1 cellular context compared by ENCODE assay signal in the genomic region with DNA sequence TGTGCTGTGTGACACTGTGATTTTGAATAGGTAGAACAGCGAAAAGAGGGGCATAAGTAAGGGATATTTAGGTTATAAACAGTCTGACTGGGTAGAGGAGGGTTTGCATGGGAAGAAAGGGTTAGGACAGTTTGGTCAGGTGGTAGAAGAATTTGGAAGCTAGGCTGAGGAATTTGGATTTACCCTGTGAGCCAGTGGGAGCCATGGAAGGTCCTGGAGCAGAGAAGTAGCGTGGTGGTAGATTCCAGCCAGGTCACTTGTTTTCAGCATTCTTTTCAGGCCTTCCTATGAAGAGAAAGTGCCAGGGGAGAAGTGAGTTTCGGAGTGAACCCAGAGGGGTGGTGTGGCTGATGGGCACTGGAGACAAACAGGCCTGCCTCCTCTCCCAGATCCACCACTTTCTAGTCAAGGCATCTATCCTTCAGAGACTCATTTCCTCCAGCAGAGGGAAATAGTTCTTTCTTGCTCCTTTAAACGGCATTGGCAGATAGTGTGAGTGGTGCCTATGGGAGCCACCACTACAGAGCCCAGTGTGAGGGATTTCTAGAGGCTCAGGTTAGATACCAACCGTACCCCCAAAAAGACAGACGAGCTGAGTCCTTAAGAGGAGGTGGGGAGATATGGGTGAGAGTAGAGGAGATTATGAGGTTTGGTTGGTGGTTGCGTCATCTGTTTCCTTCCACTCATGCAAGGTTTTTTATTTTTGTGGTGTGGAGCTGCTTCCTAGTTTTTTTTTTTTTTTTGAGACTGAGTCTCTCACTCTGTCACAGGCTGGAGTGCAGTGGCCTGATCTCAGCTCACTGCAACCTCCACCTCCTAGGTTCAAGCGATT.
TF ChIP-seq lines count a peak whose summit lies in the region.

No MANE protein-coding gene starts in this region.

TF ChIP-seq in IMR-90, 13 proteins besides CTCF, POLR2A, EP300 and RAD21:
- TF ChIP-seq BHLHE40 (IDR thresholded peaks at IDR 0.05; ENCODE audit: low read depth, low read length) (no peak), CEBPB (IDR thresholded peaks at IDR 0.05; ENCODE audit: low read depth, low read length) (peak; percentile 87)
